Comparison of ENCODE assay signal across 10 cellular contexts in the genomic region with DNA sequence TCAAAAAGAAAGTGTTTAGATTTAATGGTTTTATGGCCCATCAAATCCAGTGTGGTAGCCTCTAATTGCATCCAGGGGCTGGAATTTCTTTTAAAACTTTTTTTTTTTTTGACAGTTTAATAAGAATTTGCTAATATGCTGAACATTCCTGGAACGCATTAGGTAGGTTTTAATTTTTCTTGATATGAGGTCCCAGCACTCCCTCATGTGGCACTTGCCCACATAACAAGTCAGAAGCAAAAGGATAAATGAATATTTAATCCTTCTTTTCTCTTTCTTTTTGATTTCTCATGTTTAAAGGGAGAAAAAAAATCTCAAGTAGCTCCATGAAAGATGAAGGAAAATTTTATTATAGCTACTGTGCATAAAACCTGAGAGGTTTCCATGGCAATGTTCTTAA. TPM values are rescaled to one million over a fixed set of nuclear protein-coding genes. Genes with fewer than 3 reads are reported as not detected.
DNase-seq lines count a peak whose midpoint lies in the region; ATAC-seq and TF ChIP-seq lines count a peak whose summit lies in the region.
"Had no signal": no experiment of that assay in that cellular context is flagged by ENCODE, and none has a peak within 500 bp of the region (broad histone marks: within the 10 kb centered on the region; RNA-seq: fewer than 3 reads in every experiment).

No MANE protein-coding gene starts in this region.

- peaks cover 0 to 3% (median 0%) of the 10 kb centered on the region in 7 donors for H3K9me3 Mint-ChIP-seq in CD14-positive monocyte

- DNase-seq in CD14-positive monocyte (ENCODE audit: low spot score): no peak
- DNase-seq in HT1080 (ENCODE audit: low read depth): peak; percentile 50
- peak; percentile 12 for DNase-seq in amniotic stem cell (lab: John Stamatoyannopoulos, UW)
- no peak for DNase-seq in HK-2 (ENCODE audit: unreplicated experiment)
- DNase-seq: activated CD4-positive, alpha-beta T cell treated with anti-CD3 and anti-CD28 coated beads, Interleukin-2, amount 50 U/mL, for 48 hours had no signal

- H3K4me3 Mint-ChIP-seq in CD14-positive monocyte: no peak overlapping the region

- ATAC-seq in HG03520 (IDR thresholded peaks at IDR 0.05; ENCODE audit: unreplicated experiment): no peak
- no peak for ATAC-seq in HG02571 (IDR thresholded peaks at IDR 0.05; ENCODE audit: unreplicated experiment)
- no peak for ATAC-seq in GM18870 (IDR thresholded peaks at IDR 0.05; ENCODE audit: unreplicated experiment)

- peak; percentile 62 to 63 for TF ChIP-seq RAD21 in liver (IDR thresholded peaks at IDR 0.05)

- H3K9me3 ChIP-seq in liver (ENCODE audit: control insufficient read depth in 4 of 4, low read length in 3 of 4): no peaks in the 10 kb centered on the region
- H3K9me3 ChIP-seq: thoracic aorta had no signal

- H3K36me3 Mint-ChIP-seq in CD14-positive monocyte: no peaks in the 10 kb centered on the region

- H3K27me3 ChIP-seq in liver (ENCODE audit: control insufficient read depth in 4 of 4, insufficient read depth in 4 of 4, low read length in 3 of 4): no peaks in the 10 kb centered on the region

- H3K9ac ChIP-seq in liver (ENCODE audit: low read depth in 1 of 2, low read length in 2 of 2): no peak overlapping the region

- H3K27ac Mint-ChIP-seq in CD14-positive monocyte: no peak overlapping the region

- H3K36me3 ChIP-seq in liver (ENCODE audit: control insufficient read depth in 4 of 4, insufficient read depth in 3 of 4, low read depth in 1 of 4, low read length in 3 of 4): peaks cover 2 to 28% (median 12%) of the 10 kb centered on the region in 4 donors
- H3K36me3 ChIP-seq: thoracic aorta had no signal

- TF ChIP-seq CTCF in CD14-positive monocyte (IDR thresholded peaks at IDR 0.05) (peak; percentile 39), liver (IDR thresholded peaks at IDR 0.05; ENCODE audit: low read depth, low read length, missing input control) (peak; percentile 38)

- H3K4me1 ChIP-seq in liver (ENCODE audit: control insufficient read depth in 4 of 4, insufficient read depth in 4 of 4, low read length in 3 of 4): peaks cover 0 to 11% (median 5%) of the 10 kb centered on the region in 4 donors

- no peak overlapping the region for H3K4me3 ChIP-seq in liver (ENCODE audit: low read depth in 1 of 3, low read length in 3 of 3)
- H3K4me3 ChIP-seq: thoracic aorta had no signal

- intact Hi-C loops in CD14-positive monocyte (cut with micrococcal nuclease): no loop called here

- H3K4me1 Mint-ChIP-seq in CD14-positive monocyte: peaks cover 23% of the 10 kb centered on the region

- H3K27me3 Mint-ChIP-seq in CD14-positive monocyte (ENCODE audit: low read depth in 3 of 3): peaks cover 0 to 7% (median 3%) of the 10 kb centered on the region in 3 donors

- no peak overlapping the region for H3K27ac ChIP-seq in liver (ENCODE audit: low read depth in 1 of 2, low read length in 2 of 2)
- H3K27ac ChIP-seq: thoracic aorta had no signal

- WGBS in liver: 34% methylated on average over 1 of the region's 1 CpG

TF ChIP-seq in liver, 16 proteins besides CTCF, POLR2A, EP300 and RAD21:
- TF ChIP-seq TAF1 (conservative IDR thresholded peaks at IDR 0.05) (no peak), RXRA (IDR thresholded peaks at IDR 0.05) (no peak), FOXA1 (IDR thresholded peaks at IDR 0.05) (no peak), JUND (IDR thresholded peaks at IDR 0.05) (no peak), GABPA (IDR thresholded peaks at IDR 0.05 in 1 of 2, conservative IDR thresholded peaks at IDR 0.05 in 1 of 2) (no peak), FOXA2 (IDR thresholded peaks at IDR 0.05) (no peak), HNF4A (conservative IDR thresholded peaks at IDR 0.05) (no peak), YY1 (IDR thresholded peaks at IDR 0.05) (no peak), SP1 (IDR thresholded peaks at IDR 0.05) (no peak), EGR1 (IDR thresholded peaks at IDR 0.05; ENCODE audit: low read depth in 2 of 2) (no peak), HNF4G (IDR thresholded peaks at IDR 0.05) (no peak)
- TF ChIP-seq, protein P1, sequence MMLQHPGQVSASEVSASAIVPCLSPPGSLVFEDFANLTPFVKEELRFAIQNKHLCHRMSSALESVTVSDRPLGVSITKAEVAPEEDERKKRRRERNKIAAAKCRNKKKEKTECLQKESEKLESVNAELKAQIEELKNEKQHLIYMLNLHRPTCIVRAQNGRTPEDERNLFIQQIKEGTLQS (IDR thresholded peaks at IDR 0.05): no peak
- TF ChIP-seq, protein P2, sequence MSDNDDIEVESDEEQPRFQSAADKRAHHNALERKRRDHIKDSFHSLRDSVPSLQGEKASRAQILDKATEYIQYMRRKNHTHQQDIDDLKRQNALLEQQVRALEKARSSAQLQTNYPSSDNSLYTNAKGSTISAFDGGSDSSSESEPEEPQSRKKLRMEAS (IDR thresholded peaks at IDR 0.05): no peak
- TF ChIP-seq, protein P3, sequence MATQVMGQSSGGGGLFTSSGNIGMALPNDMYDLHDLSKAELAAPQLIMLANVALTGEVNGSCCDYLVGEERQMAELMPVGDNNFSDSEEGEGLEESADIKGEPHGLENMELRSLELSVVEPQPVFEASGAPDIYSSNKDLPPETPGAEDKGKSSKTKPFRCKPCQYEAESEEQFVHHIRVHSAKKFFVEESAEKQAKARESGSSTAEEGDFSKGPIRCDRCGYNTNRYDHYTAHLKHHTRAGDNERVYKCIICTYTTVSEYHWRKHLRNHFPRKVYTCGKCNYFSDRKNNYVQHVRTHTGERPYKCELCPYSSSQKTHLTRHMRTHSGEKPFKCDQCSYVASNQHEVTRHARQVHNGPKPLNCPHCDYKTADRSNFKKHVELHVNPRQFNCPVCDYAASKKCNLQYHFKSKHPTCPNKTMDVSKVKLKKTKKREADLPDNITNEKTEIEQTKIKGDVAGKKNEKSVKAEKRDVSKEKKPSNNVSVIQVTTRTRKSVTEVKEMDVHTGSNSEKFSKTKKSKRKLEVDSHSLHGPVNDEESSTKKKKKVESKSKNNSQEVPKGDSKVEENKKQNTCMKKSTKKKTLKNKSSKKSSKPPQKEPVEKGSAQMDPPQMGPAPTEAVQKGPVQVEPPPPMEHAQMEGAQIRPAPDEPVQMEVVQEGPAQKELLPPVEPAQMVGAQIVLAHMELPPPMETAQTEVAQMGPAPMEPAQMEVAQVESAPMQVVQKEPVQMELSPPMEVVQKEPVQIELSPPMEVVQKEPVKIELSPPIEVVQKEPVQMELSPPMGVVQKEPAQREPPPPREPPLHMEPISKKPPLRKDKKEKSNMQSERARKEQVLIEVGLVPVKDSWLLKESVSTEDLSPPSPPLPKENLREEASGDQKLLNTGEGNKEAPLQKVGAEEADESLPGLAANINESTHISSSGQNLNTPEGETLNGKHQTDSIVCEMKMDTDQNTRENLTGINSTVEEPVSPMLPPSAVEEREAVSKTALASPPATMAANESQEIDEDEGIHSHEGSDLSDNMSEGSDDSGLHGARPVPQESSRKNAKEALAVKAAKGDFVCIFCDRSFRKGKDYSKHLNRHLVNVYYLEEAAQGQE (IDR thresholded peaks at IDR 0.05): no peak

RNA-seq across cellular contexts. Expression of a gene that starts 13.5 kb away (rescaled TPM):
- not detected for polyA plus RNA-seq in CD14-positive monocyte
- total RNA-seq in HT1080 (2014; rRNA removed; shearing (Covaris generic)): 0.39 TPM in 1 of 2 replicates, not detected in the other
- not detected in 2 replicates for polyA plus RNA-seq in HT1080 (2015; cell fraction: cytosol; rRNA removed)
- not detected in 2 replicates for polyA plus RNA-seq in HT1080 (2015; cell fraction: nucleus; rRNA removed)
- 100 to 1,000 TPM in 1 of 2 donors, 10 to 100 TPM in 1; 17.8 to 163 TPM for total RNA-seq in liver
- 100 to 1,000 TPM; 160 to 164 TPM for polyA plus RNA-seq in liver
- total RNA-seq: thoracic aorta had no signal

Comparison
In these comparisons a context has a peak if more than half of its experiments do, and no peak if none do; other contexts are left out.
1. DNase-seq: peak in HT1080 (single experiment) and amniotic stem cell (single experiment); none in CD14-positive monocyte (single experiment) and HK-2 (single experiment).
2. RNA of a gene that starts 13.5 kb away (total RNA-seq): 17.8 to 163 TPM in liver; 0.39 TPM in HT1080; every median in the first group is over 10 times any median in the second.